In genomic region chr11:117327567-117328413, GRCh38 we compare ENCODE assay signal across 1 cellular context.
TF ChIP-seq lines count a peak whose summit lies in the region.

CEP164 (plus strand) TSS chr11:117327854; CDS start chr11:117338587, 10,733 bp downstream.

TF ChIP-seq in GM12878, 131 proteins besides CTCF, POLR2A, EP300 and RAD21 (continued from another document and continues in another):
- TF ChIP-seq POLR2AphosphoS2 (IDR thresholded peaks at IDR 0.05; ENCODE audit: low read depth, low read length) (no peak; the same call in 1 of the 2 replicates), ZZZ3 (IDR thresholded peaks at IDR 0.05; ENCODE audit: control insufficient read depth, insufficient read length, low read depth) (no peak), TARDBP (IDR thresholded peaks at IDR 0.05; ENCODE audit: borderline replicate concordance) (no peak; the same call in 1 of the 2 replicates), JUNB (IDR thresholded peaks at IDR 0.05) (no peak), EED (IDR thresholded peaks at IDR 0.05; ENCODE audit: low read depth) (no peak), CHD2 (IDR thresholded peaks at IDR 0.05; ENCODE audit: borderline replicate concordance, low read depth, low read length) (peak; percentile 93), SIN3A (IDR thresholded peaks at IDR 0.05; ENCODE audit: low read depth, low read length) (peak; percentile 91), SREBF2 (IDR thresholded peaks at IDR 0.05; ENCODE audit: low read length) (no peak), MEF2B (IDR thresholded peaks at IDR 0.05; ENCODE audit: partially characterized antibody, poor library complexity, severe bottlenecking) (peak; percentile 35), SP1 (IDR thresholded peaks at IDR 0.05; ENCODE audit: low read depth, low read length) (peak; percentile 95), ZNF217 (IDR thresholded peaks at IDR 0.05) (no peak), SMAD1 (IDR thresholded peaks at IDR 0.05; ENCODE audit: low read depth, partially characterized antibody) (no peak), PML (IDR thresholded peaks at IDR 0.05; ENCODE audit: low read length) (no peak), SMARCA5 (IDR thresholded peaks at IDR 0.05) (no peak), PRDM15 (CRISPR knock-in tag; IDR thresholded peaks at IDR 0.05) (no peak), ZBTB4 (CRISPR knock-in tag; IDR thresholded peaks at IDR 0.05) (no peak), MYC (IDR thresholded peaks at IDR 0.05; ENCODE audit: insufficient read depth, insufficient read length, insufficient replicate concordance, low read length, severe bottlenecking) (no peak), YBX1 (IDR thresholded peaks at IDR 0.05) (no peak), ZNF274 (IDR thresholded peaks at IDR 0.05; ENCODE audit: insufficient read depth, insufficient read length) (no peak), KAT2A (conservative IDR thresholded peaks at IDR 0.05; ENCODE audit: control insufficient read depth, low read depth, low read length) (no peak), USF2 (IDR thresholded peaks at IDR 0.05; ENCODE audit: borderline replicate concordance, low read depth, low read length) (no peak), STAT3 (IDR thresholded peaks at IDR 0.05; ENCODE audit: low read depth, low read length) (no peak), FOXM1 (IDR thresholded peaks at IDR 0.05; ENCODE audit: low read depth, low read length) (no peak), SMAD5 (IDR thresholded peaks at IDR 0.05; ENCODE audit: low read depth) (no peak), MTA3 (IDR thresholded peaks at IDR 0.05; ENCODE audit: borderline replicate concordance, low read length) (no peak), KLF5 (IDR thresholded peaks at IDR 0.05; ENCODE audit: partially characterized antibody) (no peak), SREBF1 (IDR thresholded peaks at IDR 0.05; ENCODE audit: low read length) (no peak), RELB (IDR thresholded peaks at IDR 0.05; ENCODE audit: low read depth) (no peak), HDAC6 (IDR thresholded peaks at IDR 0.05; ENCODE audit: unreplicated experiment) (no peak)
- TF ChIP-seq, protein P1, sequence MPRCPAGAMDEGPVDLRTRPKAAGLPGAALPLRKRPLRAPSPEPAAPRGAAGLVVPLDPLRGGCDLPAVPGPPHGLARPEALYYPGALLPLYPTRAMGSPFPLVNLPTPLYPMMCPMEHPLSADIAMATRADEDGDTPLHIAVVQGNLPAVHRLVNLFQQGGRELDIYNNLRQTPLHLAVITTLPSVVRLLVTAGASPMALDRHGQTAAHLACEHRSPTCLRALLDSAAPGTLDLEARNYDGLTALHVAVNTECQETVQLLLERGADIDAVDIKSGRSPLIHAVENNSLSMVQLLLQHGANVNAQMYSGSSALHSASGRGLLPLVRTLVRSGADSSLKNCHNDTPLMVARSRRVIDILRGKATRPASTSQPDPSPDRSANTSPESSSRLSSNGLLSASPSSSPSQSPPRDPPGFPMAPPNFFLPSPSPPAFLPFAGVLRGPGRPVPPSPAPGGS (IDR thresholded peaks at IDR 0.05; ENCODE audit: borderline replicate concordance, insufficient read depth, low read depth, low read length, poor library complexity, severe bottlenecking), result no peak
- TF ChIP-seq, protein P2, sequence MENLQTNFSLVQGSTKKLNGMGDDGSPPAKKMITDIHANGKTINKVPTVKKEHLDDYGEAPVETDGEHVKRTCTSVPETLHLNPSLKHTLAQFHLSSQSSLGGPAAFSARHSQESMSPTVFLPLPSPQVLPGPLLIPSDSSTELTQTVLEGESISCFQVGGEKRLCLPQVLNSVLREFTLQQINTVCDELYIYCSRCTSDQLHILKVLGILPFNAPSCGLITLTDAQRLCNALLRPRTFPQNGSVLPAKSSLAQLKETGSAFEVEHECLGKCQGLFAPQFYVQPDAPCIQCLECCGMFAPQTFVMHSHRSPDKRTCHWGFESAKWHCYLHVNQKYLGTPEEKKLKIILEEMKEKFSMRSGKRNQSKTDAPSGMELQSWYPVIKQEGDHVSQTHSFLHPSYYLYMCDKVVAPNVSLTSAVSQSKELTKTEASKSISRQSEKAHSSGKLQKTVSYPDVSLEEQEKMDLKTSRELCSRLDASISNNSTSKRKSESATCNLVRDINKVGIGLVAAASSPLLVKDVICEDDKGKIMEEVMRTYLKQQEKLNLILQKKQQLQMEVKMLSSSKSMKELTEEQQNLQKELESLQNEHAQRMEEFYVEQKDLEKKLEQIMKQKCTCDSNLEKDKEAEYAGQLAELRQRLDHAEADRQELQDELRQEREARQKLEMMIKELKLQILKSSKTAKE (IDR thresholded peaks at IDR 0.05; ENCODE audit: low read depth, poor library complexity, severe bottlenecking), result no peak
- TF ChIP-seq, protein P3, sequence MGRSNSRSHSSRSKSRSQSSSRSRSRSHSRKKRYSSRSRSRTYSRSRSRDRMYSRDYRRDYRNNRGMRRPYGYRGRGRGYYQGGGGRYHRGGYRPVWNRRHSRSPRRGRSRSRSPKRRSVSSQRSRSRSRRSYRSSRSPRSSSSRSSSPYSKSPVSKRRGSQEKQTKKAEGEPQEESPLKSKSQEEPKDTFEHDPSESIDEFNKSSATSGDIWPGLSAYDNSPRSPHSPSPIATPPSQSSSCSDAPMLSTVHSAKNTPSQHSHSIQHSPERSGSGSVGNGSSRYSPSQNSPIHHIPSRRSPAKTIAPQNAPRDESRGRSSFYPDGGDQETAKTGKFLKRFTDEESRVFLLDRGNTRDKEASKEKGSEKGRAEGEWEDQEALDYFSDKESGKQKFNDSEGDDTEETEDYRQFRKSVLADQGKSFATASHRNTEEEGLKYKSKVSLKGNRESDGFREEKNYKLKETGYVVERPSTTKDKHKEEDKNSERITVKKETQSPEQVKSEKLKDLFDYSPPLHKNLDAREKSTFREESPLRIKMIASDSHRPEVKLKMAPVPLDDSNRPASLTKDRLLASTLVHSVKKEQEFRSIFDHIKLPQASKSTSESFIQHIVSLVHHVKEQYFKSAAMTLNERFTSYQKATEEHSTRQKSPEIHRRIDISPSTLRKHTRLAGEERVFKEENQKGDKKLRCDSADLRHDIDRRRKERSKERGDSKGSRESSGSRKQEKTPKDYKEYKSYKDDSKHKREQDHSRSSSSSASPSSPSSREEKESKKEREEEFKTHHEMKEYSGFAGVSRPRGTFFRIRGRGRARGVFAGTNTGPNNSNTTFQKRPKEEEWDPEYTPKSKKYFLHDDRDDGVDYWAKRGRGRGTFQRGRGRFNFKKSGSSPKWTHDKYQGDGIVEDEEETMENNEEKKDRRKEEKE (IDR thresholded peaks at IDR 0.05), result no peak
- TF ChIP-seq, protein P4, sequence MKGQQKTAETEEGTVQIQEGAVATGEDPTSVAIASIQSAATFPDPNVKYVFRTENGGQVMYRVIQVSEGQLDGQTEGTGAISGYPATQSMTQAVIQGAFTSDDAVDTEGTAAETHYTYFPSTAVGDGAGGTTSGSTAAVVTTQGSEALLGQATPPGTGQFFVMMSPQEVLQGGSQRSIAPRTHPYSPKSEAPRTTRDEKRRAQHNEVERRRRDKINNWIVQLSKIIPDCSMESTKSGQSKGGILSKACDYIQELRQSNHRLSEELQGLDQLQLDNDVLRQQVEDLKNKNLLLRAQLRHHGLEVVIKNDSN (IDR thresholded peaks at IDR 0.05; ENCODE audit: borderline replicate concordance, extremely low read length, insufficient read depth, low read depth, low read length), result no peak
- TF ChIP-seq, protein P5, sequence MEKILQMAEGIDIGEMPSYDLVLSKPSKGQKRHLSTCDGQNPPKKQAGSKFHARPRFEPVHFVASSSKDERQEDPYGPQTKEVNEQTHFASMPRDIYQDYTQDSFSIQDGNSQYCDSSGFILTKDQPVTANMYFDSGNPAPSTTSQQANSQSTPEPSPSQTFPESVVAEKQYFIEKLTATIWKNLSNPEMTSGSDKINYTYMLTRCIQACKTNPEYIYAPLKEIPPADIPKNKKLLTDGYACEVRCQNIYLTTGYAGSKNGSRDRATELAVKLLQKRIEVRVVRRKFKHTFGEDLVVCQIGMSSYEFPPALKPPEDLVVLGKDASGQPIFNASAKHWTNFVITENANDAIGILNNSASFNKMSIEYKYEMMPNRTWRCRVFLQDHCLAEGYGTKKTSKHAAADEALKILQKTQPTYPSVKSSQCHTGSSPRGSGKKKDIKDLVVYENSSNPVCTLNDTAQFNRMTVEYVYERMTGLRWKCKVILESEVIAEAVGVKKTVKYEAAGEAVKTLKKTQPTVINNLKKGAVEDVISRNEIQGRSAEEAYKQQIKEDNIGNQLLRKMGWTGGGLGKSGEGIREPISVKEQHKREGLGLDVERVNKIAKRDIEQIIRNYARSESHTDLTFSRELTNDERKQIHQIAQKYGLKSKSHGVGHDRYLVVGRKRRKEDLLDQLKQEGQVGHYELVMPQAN (conservative IDR thresholded peaks at IDR 0.05), result peak; percentile 39
- TF ChIP-seq, protein P6, sequence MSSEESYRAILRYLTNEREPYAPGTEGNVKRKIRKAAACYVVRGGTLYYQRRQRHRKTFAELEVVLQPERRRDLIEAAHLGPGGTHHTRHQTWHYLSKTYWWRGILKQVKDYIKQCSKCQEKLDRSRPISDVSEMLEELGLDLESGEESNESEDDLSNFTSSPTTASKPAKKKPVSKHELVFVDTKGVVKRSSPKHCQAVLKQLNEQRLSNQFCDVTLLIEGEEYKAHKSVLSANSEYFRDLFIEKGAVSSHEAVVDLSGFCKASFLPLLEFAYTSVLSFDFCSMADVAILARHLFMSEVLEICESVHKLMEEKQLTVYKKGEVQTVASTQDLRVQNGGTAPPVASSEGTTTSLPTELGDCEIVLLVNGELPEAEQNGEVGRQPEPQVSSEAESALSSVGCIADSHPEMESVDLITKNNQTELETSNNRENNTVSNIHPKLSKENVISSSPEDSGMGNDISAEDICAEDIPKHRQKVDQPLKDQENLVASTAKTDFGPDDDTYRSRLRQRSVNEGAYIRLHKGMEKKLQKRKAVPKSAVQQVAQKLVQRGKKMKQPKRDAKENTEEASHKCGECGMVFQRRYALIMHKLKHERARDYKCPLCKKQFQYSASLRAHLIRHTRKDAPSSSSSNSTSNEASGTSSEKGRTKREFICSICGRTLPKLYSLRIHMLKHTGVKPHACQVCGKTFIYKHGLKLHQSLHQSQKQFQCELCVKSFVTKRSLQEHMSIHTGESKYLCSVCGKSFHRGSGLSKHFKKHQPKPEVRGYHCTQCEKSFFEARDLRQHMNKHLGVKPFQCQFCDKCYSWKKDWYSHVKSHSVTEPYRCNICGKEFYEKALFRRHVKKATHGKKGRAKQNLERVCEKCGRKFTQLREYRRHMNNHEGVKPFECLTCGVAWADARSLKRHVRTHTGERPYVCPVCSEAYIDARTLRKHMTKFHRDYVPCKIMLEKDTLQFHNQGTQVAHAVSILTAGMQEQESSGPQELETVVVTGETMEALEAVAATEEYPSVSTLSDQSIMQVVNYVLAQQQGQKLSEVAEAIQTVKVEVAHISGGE (CRISPR knock-in tag; IDR thresholded peaks at IDR 0.05), result no peak
